ENCODE assay signal across 8 cellular contexts in the genomic region with DNA sequence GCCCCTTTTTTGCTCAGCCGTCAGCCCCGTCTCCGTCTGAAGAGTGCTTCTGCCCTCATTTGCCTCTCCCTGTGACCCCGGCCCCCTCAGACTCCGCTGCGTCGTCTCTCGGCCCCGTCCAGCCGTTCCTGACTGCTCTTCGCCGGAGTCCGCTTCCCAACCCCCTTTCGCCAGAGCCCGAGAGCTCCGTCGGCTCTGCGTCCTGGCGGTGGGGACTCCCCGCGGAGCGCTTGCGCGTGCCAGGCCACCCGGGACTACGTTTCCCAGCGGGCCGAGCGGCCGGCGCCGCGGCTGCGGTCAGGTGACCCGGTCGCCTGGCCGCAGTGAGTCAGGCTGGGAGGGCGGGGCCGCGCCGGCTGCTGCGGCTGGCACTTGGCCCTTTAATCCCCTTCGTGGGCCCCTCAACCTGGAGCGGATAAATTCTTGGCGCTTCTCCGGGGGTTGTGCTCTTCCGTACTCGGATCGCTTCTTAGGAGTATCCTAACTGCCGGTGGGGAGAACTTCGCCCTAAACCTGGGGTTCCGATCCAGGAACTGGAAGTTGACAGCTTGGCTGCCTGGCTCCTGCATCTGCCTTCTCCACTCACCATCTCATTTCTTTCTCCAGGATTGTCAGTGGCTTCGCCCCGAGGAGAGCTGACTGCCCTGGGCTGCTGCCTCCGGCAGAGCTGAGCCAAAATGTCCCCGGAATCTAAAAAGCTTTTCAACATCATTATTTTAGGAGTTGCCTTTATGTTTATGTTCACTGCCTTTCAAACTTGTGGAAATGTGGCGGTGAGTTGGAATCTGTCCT. TPM values are rescaled to one million over a fixed set of nuclear protein-coding genes. Genes with fewer than 3 reads are reported as not detected.
A peak's percentile ranks its signal among the peaks of the same experiment; 100 is the strongest.
DNase-seq lines count a peak whose midpoint lies in the region; ATAC-seq and TF ChIP-seq lines count a peak whose summit lies in the region.

A gene (plus strand): TSS at position 444 of the 792 bp plus-strand sequence. CDS start 234 bp downstream, at position 678.

- H3K27ac Mint-ChIP-seq in IgD-negative memory B cell, result peak within 1 kb of the TSS; percentile 96 to 99 (median 98)
- H3K27ac Mint-ChIP-seq in activated T-cell treated with anti-CD3 and anti-CD28 coated beads, Interleukin-2, amount 50 U/mL, for 72 hours, result peak within 1 kb of the TSS; percentile 92

- H3K9me3 Mint-ChIP-seq in IgD-negative memory B cell, result no peaks in the 10 kb centered on the region
- no peaks in the 10 kb centered on the region for H3K9me3 Mint-ChIP-seq in activated T-cell treated with anti-CD3 and anti-CD28 coated beads, Interleukin-2, amount 50 U/mL, for 72 hours

- peak; percentile 91 for DNase-seq in DMS153 treated with DMSO at 0.1 percent for 48 hours (lab: John Stamatoyannopoulos, UW; ENCODE audit: unreplicated experiment)
- DNase-seq in Panc1 (ENCODE audit: low read depth, low spot score), result no peak
- DNase-seq in activated T-cell treated with anti-CD3 and anti-CD28 coated beads, Interleukin-2, amount 50 U/mL, for 72 hours, result peak; percentile 94 to 96
- DNase-seq in esophagus muscularis mucosa (ENCODE audit: extremely low spot score), result peak; percentile 96
- peak; percentile 82 to 85 for DNase-seq in stimulated activated CD8-positive, alpha-beta memory T cell treated with anti-CD3 and anti-CD28 coated beads, Interleukin-7, amount 100 ng/mL, for 1 hour (ENCODE audit: low read depth in 2 of 2)

- H3K4me3 ChIP-seq in Panc1 (ENCODE audit: low read depth in 2 of 2, low read length in 2 of 2) (peak within 1 kb of the TSS; percentile 96 to 97), esophagus muscularis mucosa (peak within 1 kb of the TSS; percentile 84 to 97 (median 93)), muscle layer of colon (ENCODE audit: low read depth in 1 of 2, low read length in 2 of 2) (peak within 1 kb of the TSS; percentile 88 to 99)

- H3K9me3 ChIP-seq in Panc1 (ENCODE audit: control insufficient read depth, insufficient read depth, low read depth, low read length) (no peaks in the 10 kb centered on the region), esophagus muscularis mucosa (no peaks in the 10 kb centered on the region), muscle layer of colon (ENCODE audit: low read length) (no peaks in the 10 kb centered on the region)

- CTCF ChIA-PET in Panc1 (lab: Charles Lee), result interaction anchor here (0.6 kb wide), 1 partner anchor 17 kb away, joined by 4 read pairs; no protein-coding TSS in a partner anchor

- peaks cover 26 to 41% (median 36%) of the 10 kb centered on the region in 3 donors for H3K4me1 Mint-ChIP-seq in IgD-negative memory B cell
- H3K4me1 Mint-ChIP-seq in activated T-cell treated with anti-CD3 and anti-CD28 coated beads, Interleukin-2, amount 50 U/mL, for 72 hours (ENCODE audit: low read depth), result peaks cover 69% of the 10 kb centered on the region

- peak; percentile 49 for ATAC-seq in GM21576 (IDR thresholded peaks at IDR 0.05; ENCODE audit: unreplicated experiment)
- peak; percentile 88 for ATAC-seq in Panc1
- peak; percentile 67 to 73 for ATAC-seq in activated T-cell treated with anti-CD3 and anti-CD28 coated beads, Interleukin-2, amount 50 U/mL, for 72 hours (replicated peaks in 1 of 2)

- peaks cover 12% of the 10 kb centered on the region for H3K36me3 Mint-ChIP-seq in IgD-negative memory B cell
- H3K36me3 Mint-ChIP-seq in activated T-cell treated with anti-CD3 and anti-CD28 coated beads, Interleukin-2, amount 50 U/mL, for 72 hours (ENCODE audit: insufficient read depth in 2 of 2), result peaks cover 20 to 37% of the 10 kb centered on the region in 2 donors

- H3K27me3 ChIP-seq in Panc1 (ENCODE audit: control insufficient read depth, insufficient read depth, low read length) (no peaks in the 10 kb centered on the region), esophagus muscularis mucosa (no peaks in the 10 kb centered on the region), muscle layer of colon (ENCODE audit: control insufficient read depth in 1 of 2, insufficient read depth in 2 of 2, low read length in 2 of 2) (no peaks in the 10 kb centered on the region)

- in situ Hi-C loops in Panc1 (cut with HindIII; ENCODE audit: low pct_unique_long_range_greater_than_20kb, low sequenced_read_pairs), result no loop called here

- peak; percentile 21 for TF ChIP-seq POLR2A in esophagus muscularis mucosa (IDR thresholded peaks at IDR 0.05; ENCODE audit: low read depth)

- no peaks in the 10 kb centered on the region for H3K27me3 Mint-ChIP-seq in IgD-negative memory B cell
- H3K27me3 Mint-ChIP-seq in activated T-cell treated with anti-CD3 and anti-CD28 coated beads, Interleukin-2, amount 50 U/mL, for 72 hours (ENCODE audit: low read depth), result no peaks in the 10 kb centered on the region

- TF ChIP-seq CTCF in Panc1 (IDR thresholded peaks at IDR 0.05) (no peak), esophagus muscularis mucosa (IDR thresholded peaks at IDR 0.05) (peak in 1 of 3 experiments; percentile 16)

- POLR2A ChIA-PET in Panc1 (lab: Charles Lee), result interaction anchor here (0.5 kb wide), 1 partner anchor 10 kb away, joined by 5 read pairs; no protein-coding TSS in a partner anchor

- BruUV-seq in Panc1 (replicated peaks; lab: Mats Ljungman, UMichigan), result no TSS peak

- H3K27ac ChIP-seq in Panc1 (ENCODE audit: low read length), result peak within 1 kb of the TSS; percentile 95
- H3K27ac ChIP-seq in esophagus muscularis mucosa (replicated peaks in 1 of 4), result peak within 1 kb of the TSS; percentile 99 to 100 (median 99)
- H3K27ac ChIP-seq in muscle layer of colon (ENCODE audit: low read depth, low read length), result peak within 1 kb of the TSS; percentile 100

- intact Hi-C loops in Panc1 (cut with micrococcal nuclease; ENCODE audit: unreplicated experiment), result no loop called here
- intact Hi-C loops in esophagus muscularis mucosa (cut with DNase I), result no loop called here

- H3K4me1 ChIP-seq in Panc1 (ENCODE audit: control insufficient read depth, insufficient read depth, low read length), result peaks cover 40% of the 10 kb centered on the region
- peaks cover 40 to 67% (median 64%) of the 10 kb centered on the region in 4 donors for H3K4me1 ChIP-seq in esophagus muscularis mucosa
- peaks cover 62% of the 10 kb centered on the region for H3K4me1 ChIP-seq in muscle layer of colon (ENCODE audit: insufficient read depth, low read length)

- H3K4me3 Mint-ChIP-seq in IgD-negative memory B cell, result peak within 1 kb of the TSS; percentile 91 to 99 (median 94)
- peak within 1 kb of the TSS; percentile 95 to 98 for H3K4me3 Mint-ChIP-seq in activated T-cell treated with anti-CD3 and anti-CD28 coated beads, Interleukin-2, amount 50 U/mL, for 72 hours

- no peak for TF ChIP-seq EP300 in esophagus muscularis mucosa (IDR thresholded peaks at IDR 0.05)

- H3K36me3 ChIP-seq in Panc1 (ENCODE audit: control insufficient read depth, insufficient read depth, low read length), result peaks cover 50% of the 10 kb centered on the region
- peaks cover 12 to 53% (median 40%) of the 10 kb centered on the region in 4 donors for H3K36me3 ChIP-seq in esophagus muscularis mucosa
- H3K36me3 ChIP-seq in muscle layer of colon (ENCODE audit: insufficient read depth, low read length), result peaks cover 40% of the 10 kb centered on the region

- peak within 1 kb of the TSS; percentile 98 for H3K9ac ChIP-seq in muscle layer of colon (ENCODE audit: low read length)

- 1% methylated on average over 24 of the region's 57 CpGs for WGBS in esophagus muscularis mucosa

RNA-seq across cellular contexts. Expression of the gene that starts here (rescaled TPM):
- 17.5 TPM for polyA plus RNA-seq in IgD-negative memory B cell
- total RNA-seq in Panc1 (2021; ENCODE audit: unreplicated experiment), result 42.3 TPM
- polyA plus RNA-seq in Panc1 (2012; ENCODE audit: insufficient read length), result 15.3 TPM
- total RNA-seq in activated T-cell treated with anti-CD3 and anti-CD28 coated beads, Interleukin-2, amount 50 U/mL, for 72 hours, result 10 to 100 TPM; 34.8 to 43.1 TPM
- 10 to 100 TPM; 17.1 to 22.4 (median 18.8) TPM for total RNA-seq in esophagus muscularis mucosa
